In the genomic region with DNA sequence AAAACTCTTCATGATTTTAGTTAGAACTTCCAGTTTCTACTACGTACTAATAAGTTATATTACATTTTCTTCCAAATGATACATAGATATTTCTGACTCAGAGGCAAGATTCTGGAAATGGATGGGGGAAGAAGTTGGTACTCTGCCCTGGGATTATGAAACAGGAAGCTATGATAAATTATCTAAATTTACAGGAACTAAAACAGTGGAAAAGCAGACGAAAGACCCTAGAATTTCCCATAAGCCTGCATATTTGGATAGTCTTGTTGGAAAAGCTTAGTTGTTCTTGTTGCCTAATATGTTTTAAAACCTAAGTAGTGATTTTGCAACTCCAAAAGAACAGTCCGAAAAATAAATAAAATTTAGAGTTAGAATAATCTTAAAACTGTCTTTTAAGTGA, we compare ENCODE assay signal across 18 cellular contexts. TPM values are rescaled to one million over a fixed set of nuclear protein-coding genes. Genes with fewer than 3 reads are reported as not detected.
A peak's percentile ranks its signal among the peaks of the same experiment; 100 is the strongest.
DNase-seq lines count a peak whose midpoint lies in the region; ATAC-seq, FAIRE-seq and TF ChIP-seq lines count a peak whose summit lies in the region.
"Had no signal": no experiment of that assay in that cellular context is flagged by ENCODE, and none has a peak within 500 bp of the region (broad histone marks: within the 10 kb centered on the region; RNA-seq: fewer than 3 reads in every experiment).

No MANE protein-coding gene starts in this region.

- no peak overlapping the region for H3K4me3 Mint-ChIP-seq in MCF 10A (ENCODE audit: unreplicated experiment)
- no peak overlapping the region for H3K4me3 Mint-ChIP-seq in immature natural killer cell
- H3K4me3 Mint-ChIP-seq: activated T-cell treated with anti-CD3 and anti-CD28 coated beads, Interleukin-2, amount 50 U/mL, for 4 hours; CD8-positive, alpha-beta memory T cell had no signal

- H3K27ac ChIP-seq in mammary epithelial cell (ENCODE audit: insufficient read depth, low read depth, low read length) (no peak overlapping the region), liver (ENCODE audit: low read depth in 1 of 2, low read length in 2 of 2) (peak overlapping the region; percentile 85 to 94), thoracic aorta (peak overlapping the region in 1 of 2 donors; percentile 72)
- H3K27ac ChIP-seq: colonic mucosa, foreskin keratinocyte, SJSA1 had no signal

- POLR2A ChIA-PET in MCF 10A (lab: Yijun Ruan, JAX), result no interaction called here

- H3K9me3 ChIP-seq in mammary epithelial cell (replicated peaks; ENCODE audit: insufficient read depth, low read length), result no peaks in the 10 kb centered on the region
- no peaks in the 10 kb centered on the region for H3K9me3 ChIP-seq in liver (ENCODE audit: control insufficient read depth in 4 of 4, low read length in 3 of 4)
- H3K9me3 ChIP-seq in thoracic aorta, result no peaks in the 10 kb centered on the region
- H3K9me3 ChIP-seq: colonic mucosa, SJSA1 had no signal

- H3K4me2 ChIP-seq in mammary epithelial cell (ENCODE audit: insufficient read depth, low read depth, low read length), result no peak overlapping the region

- no peak for TF ChIP-seq RAD21 in liver (IDR thresholded peaks at IDR 0.05)

- H3K27me3 Mint-ChIP-seq in MCF 10A (ENCODE audit: insufficient read depth, unreplicated experiment) (no peaks in the 10 kb centered on the region), immature natural killer cell (ENCODE audit: low read depth in 3 of 3) (peaks cover 1 to 12% (median 3%) of the 10 kb centered on the region in 3 donors)

- no peaks in the 10 kb centered on the region for H3K79me2 ChIP-seq in mammary epithelial cell (ENCODE audit: insufficient read depth, low read length)

- H3K4me1 Mint-ChIP-seq in MCF 10A (ENCODE audit: insufficient read depth, unreplicated experiment) (no peaks in the 10 kb centered on the region), immature natural killer cell (no peaks in the 10 kb centered on the region)
- H3K4me1 Mint-ChIP-seq: CD8-positive, alpha-beta memory T cell had no signal

- H3K36me3 ChIP-seq in mammary epithelial cell (ENCODE audit: insufficient read depth, low read length) (no peaks in the 10 kb centered on the region), bronchial epithelial cell (ENCODE audit: control insufficient read depth, insufficient read depth, low read length) (no peaks in the 10 kb centered on the region), liver (ENCODE audit: control insufficient read depth in 4 of 4, insufficient read depth in 3 of 4, low read depth in 1 of 4, low read length in 3 of 4) (no peaks in the 10 kb centered on the region), thoracic aorta (no peaks in the 10 kb centered on the region)
- H3K36me3 ChIP-seq: colonic mucosa, SJSA1 had no signal

- intact Hi-C loops in MCF 10A (cut with micrococcal nuclease), result no loop called here
- intact Hi-C loops in mammary epithelial cell (cut with micrococcal nuclease), result no loop called here

- no peak for TF ChIP-seq CTCF in MCF 10A (IDR thresholded peaks at IDR 0.05; ENCODE audit: unreplicated experiment)
- TF ChIP-seq CTCF in mammary epithelial cell (conservative IDR thresholded peaks at IDR 0.05 in 1 of 2, IDR thresholded peaks at IDR 0.05 in 1 of 2; ENCODE audit: extremely low read depth in 1 of 2, insufficient read depth in 1 of 2, low read depth in 1 of 2, low read length in 2 of 2), result no peak
- no peak for TF ChIP-seq CTCF in bronchial epithelial cell (IDR thresholded peaks at IDR 0.05; ENCODE audit: insufficient read depth, low read length, severe bottlenecking)
- TF ChIP-seq CTCF in liver (IDR thresholded peaks at IDR 0.05; ENCODE audit: low read depth, low read length, missing input control), result no peak
- no peak for TF ChIP-seq CTCF in thoracic aorta (IDR thresholded peaks at IDR 0.05)

- H3K9ac ChIP-seq in mammary epithelial cell (ENCODE audit: insufficient read depth, low read length) (no peak overlapping the region), liver (ENCODE audit: low read depth in 1 of 2, low read length in 2 of 2) (peak overlapping the region in 1 of 2 donors; percentile 69)

- H3K27ac Mint-ChIP-seq in MCF 10A (ENCODE audit: low read depth, unreplicated experiment) (no peak overlapping the region), immature natural killer cell (no peak overlapping the region)
- H3K27ac Mint-ChIP-seq: CD8-positive, alpha-beta memory T cell had no signal

- CTCF ChIA-PET in MCF 10A (lab: Yijun Ruan, JAX) (interaction anchor here (0.7 to 3.0 kb wide), 4 partner anchors 94 to 195 kb away, joined by 3 to 10 read pairs (median 6); a partner anchor contains a TSS), mammary epithelial cell (lab: Charles Lee; ENCODE audit: low non-redundant PET) (interaction anchor here (0.7 kb wide), 1 partner anchor 56 kb away, joined by 4 read pairs; no protein-coding TSS in a partner anchor)

- 82% methylated on average over 3 of the region's 3 CpGs for WGBS in mammary epithelial cell (ENCODE audit: low coverage, missing lambda C conversion rate)
- WGBS in liver, result 19% methylated on average over 3 of the region's 3 CpGs

- peak; percentile 68 for DNase-seq in MCF 10A (ENCODE audit: unreplicated experiment)
- DNase-seq in mammary epithelial cell, result no peak
- peak; percentile 30 for DNase-seq in bronchial epithelial cell (ENCODE audit: low read depth)
- no peak for DNase-seq in thoracic aorta (ENCODE audit: low spot score)
- no peak for DNase-seq in immature natural killer cell
- DNase-seq in left lobe of liver (ENCODE audit: low spot score), result no peak
- DNase-seq: 8988T; activated CD4-positive, alpha-beta T cell treated with anti-CD3 and anti-CD28 coated beads, Interleukin-2, amount 50 U/mL, for 1 hour; activated T-cell treated with anti-CD3 and anti-CD28 coated beads, Interleukin-2, amount 50 U/mL, for 4 hours; CD8-positive, alpha-beta memory T cell; colonic mucosa; foreskin keratinocyte; Karpas-422; NCI-H1436; substantia nigra had no signal

- no peaks in the 10 kb centered on the region for H4K20me1 ChIP-seq in mammary epithelial cell (ENCODE audit: insufficient read depth, low read length)

- no peak for FAIRE-seq in bronchial epithelial cell (lab: Jason Lieb, UNC)

- H3K9me3 Mint-ChIP-seq in MCF 10A (ENCODE audit: unreplicated experiment), result no peaks in the 10 kb centered on the region
- no peaks in the 10 kb centered on the region for H3K9me3 Mint-ChIP-seq in immature natural killer cell
- H3K9me3 Mint-ChIP-seq: activated T-cell treated with anti-CD3 and anti-CD28 coated beads, Interleukin-2, amount 50 U/mL, for 4 hours; CD8-positive, alpha-beta memory T cell had no signal

- H2AFZ ChIP-seq in mammary epithelial cell (ENCODE audit: low read depth, low read length), result no peak overlapping the region

- peak; percentile 80 for ATAC-seq in thoracic aorta (ENCODE audit: insufficient number of reproducible peaks, low FRiP score, low read depth)
- no peak for ATAC-seq in GM18511 (IDR thresholded peaks at IDR 0.05; ENCODE audit: unreplicated experiment)
- ATAC-seq in left lobe of liver, result no peak
- ATAC-seq: activated T-cell treated with anti-CD3 and anti-CD28 coated beads, Interleukin-2, amount 50 U/mL, for 4 hours; foreskin keratinocyte had no signal

- dilution Hi-C loops in mammary epithelial cell (cut with HindIII; ENCODE audit: low sequenced_read_pairs), result no loop called here

- peaks cover 3% of the 10 kb centered on the region for H3K4me1 ChIP-seq in mammary epithelial cell (ENCODE audit: insufficient read depth, low read length)
- peaks cover 7 to 62% (median 37%) of the 10 kb centered on the region in 4 donors for H3K4me1 ChIP-seq in liver (ENCODE audit: control insufficient read depth in 4 of 4, insufficient read depth in 4 of 4, low read length in 3 of 4)
- peaks cover 4 to 20% of the 10 kb centered on the region in 2 donors for H3K4me1 ChIP-seq in thoracic aorta (ENCODE audit: control insufficient read depth in 1 of 2, low read depth in 2 of 2)
- H3K4me1 ChIP-seq: colonic mucosa, foreskin keratinocyte had no signal

- H3K4me3 ChIP-seq in mammary epithelial cell (replicated peaks in 1 of 3; ENCODE audit: insufficient read depth in 1 of 3, low read depth in 2 of 3, low read length in 3 of 3) (no peak overlapping the region), bronchial epithelial cell (ENCODE audit: low read depth, low read length) (no peak overlapping the region), liver (ENCODE audit: low read depth in 1 of 3, low read length in 3 of 3) (peak overlapping the region in 2 of 3 donors; percentile 30 to 52), thoracic aorta (peak overlapping the region; percentile 38)
- H3K4me3 ChIP-seq: colonic mucosa, SJSA1 had no signal

- H3K36me3 Mint-ChIP-seq in MCF 10A (ENCODE audit: insufficient read depth, unreplicated experiment) (no peaks in the 10 kb centered on the region), immature natural killer cell (no peaks in the 10 kb centered on the region)
- H3K36me3 Mint-ChIP-seq: CD8-positive, alpha-beta memory T cell had no signal

- in situ Hi-C loops in mammary epithelial cell (cut with MboI; ENCODE audit: low sequenced_read_pairs in 2 of 2), result loop anchor here (25.0 kb wide), 3 partner anchors 105 to 1730 kb away; a partner anchor contains a TSS

- H3K27me3 ChIP-seq in mammary epithelial cell (ENCODE audit: insufficient read depth, low read length), result no peaks in the 10 kb centered on the region
- H3K27me3 ChIP-seq in bronchial epithelial cell (ENCODE audit: control insufficient read depth, insufficient read depth, low read length), result no peaks in the 10 kb centered on the region
- H3K27me3 ChIP-seq in liver (ENCODE audit: control insufficient read depth in 4 of 4, insufficient read depth in 4 of 4, low read length in 3 of 4), result no peaks in the 10 kb centered on the region
- no peaks in the 10 kb centered on the region for H3K27me3 ChIP-seq in thoracic aorta (replicated peaks; ENCODE audit: insufficient read depth)
- H3K27me3 ChIP-seq: colonic mucosa, foreskin keratinocyte had no signal

- no TSS peak for BruUV-seq in MCF 10A (replicated peaks; lab: Mats Ljungman, UMichigan)
- BruUV-seq in mammary epithelial cell (replicated peaks; lab: Mats Ljungman, UMichigan), result no TSS peak

RNA-seq across cellular contexts. Expression of a gene that starts 21.8 kb away (rescaled TPM):
- total RNA-seq in MCF 10A (2022) (2.9 and 3.7 TPM in 2 replicates), mammary epithelial cell (1 to 10 TPM; 1.7 to 5.0 TPM), bronchial epithelial cell (0.53 and 2.3 TPM in 2 replicates), liver (10 to 100 TPM in 1 of 2 donors, 1 to 10 TPM in 1; 4.0 to 11.7 TPM), thoracic aorta (10 to 100 TPM in 1 of 2 donors, 1 to 10 TPM in 1; 3.8 to 14.0 TPM), left lobe of liver (1.7 TPM)
- polyA plus RNA-seq in mammary epithelial cell (0.48 TPM), liver (1 to 10 TPM; 1.2 to 4.1 TPM), immature natural killer cell (not detected)
- polyA minus RNA-seq in mammary epithelial cell, result 3.3 TPM
- polyA plus RNA-seq: CD8-positive, alpha-beta memory T cell had no signal

RNA-seq across cellular contexts. Expression of a gene that starts 54.3 kb away (rescaled TPM):
- total RNA-seq in MCF 10A (2022) (not detected in 2 replicates), mammary epithelial cell (not detected), bronchial epithelial cell (not detected in 2 replicates), liver (not detected), thoracic aorta (not detected), left lobe of liver (not detected)
- polyA plus RNA-seq in mammary epithelial cell (not detected), liver (not detected), immature natural killer cell (not detected)
- not detected for polyA minus RNA-seq in mammary epithelial cell
- total RNA-seq: activated T-cell treated with anti-CD3 and anti-CD28 coated beads, Interleukin-2, amount 50 U/mL, for 4 hours; CD8-positive, alpha-beta memory T cell; colonic mucosa; foreskin keratinocyte; SJSA1 had no signal
- polyA plus RNA-seq: CD8-positive, alpha-beta memory T cell; foreskin keratinocyte had no signal

RNA-seq across cellular contexts. Expression of a gene that starts 55.3 kb away (rescaled TPM):
- total RNA-seq in MCF 10A (2022) (0.68 and 1.3 TPM in 2 replicates), mammary epithelial cell (10 to 100 TPM in 1 of 2 donors, 1 to 10 TPM in 1; 9.2 to 10.9 TPM), bronchial epithelial cell (3.9 and 4.5 TPM in 2 replicates), liver (10 to 100 TPM in 1 of 2 donors, 1 to 10 TPM in 1; 8.0 to 25.9 TPM), thoracic aorta (10 to 100 TPM; 27.7 to 31.0 TPM), left lobe of liver (0.81 TPM)
- polyA plus RNA-seq in mammary epithelial cell (4.9 TPM), liver (1 to 10 TPM; 1.2 to 2.3 TPM), immature natural killer cell (not detected)
- 12.1 TPM for polyA minus RNA-seq in mammary epithelial cell
- total RNA-seq: CD8-positive, alpha-beta memory T cell had no signal

Comparison
In these comparisons a context has a peak if more than half of its experiments do, and no peak if none do; other contexts are left out.
1. DNase-seq: peak in MCF 10A (single experiment) and bronchial epithelial cell (single experiment); none in mammary epithelial cell (single experiment), thoracic aorta (single experiment), immature natural killer cell (0 of 3) and left lobe of liver (single experiment).
2. H3K4me3 ChIP-seq: peak in liver (2 of 3) and thoracic aorta (single experiment); none in mammary epithelial cell (0 of 3) and bronchial epithelial cell (single experiment).